9 cellular contexts compared by ENCODE assay signal in the genomic region with DNA sequence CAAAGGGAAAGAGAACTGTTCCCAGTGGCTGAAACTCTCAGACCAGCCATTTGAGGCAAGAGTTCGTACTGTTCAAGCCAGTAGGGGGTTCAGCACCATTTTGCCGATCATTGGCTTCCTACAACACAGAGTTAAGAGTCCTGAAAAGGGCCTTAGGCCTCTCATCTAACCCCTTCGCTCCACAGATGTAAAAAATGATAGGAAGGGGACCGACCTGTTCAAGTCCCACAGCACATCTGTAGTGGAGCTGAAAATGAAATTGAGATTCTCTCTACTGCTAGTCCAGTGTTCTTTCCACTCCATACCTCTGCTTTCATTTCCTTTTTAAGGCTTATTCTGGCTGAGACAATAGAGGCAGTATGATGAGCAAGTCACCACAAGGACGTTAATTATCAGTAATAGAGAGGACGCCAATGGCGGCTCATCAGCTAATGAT. TPM values are rescaled to one million over a fixed set of nuclear protein-coding genes. Genes with fewer than 3 reads are reported as not detected.
DNase-seq lines count a peak whose midpoint lies in the region; ATAC-seq and TF ChIP-seq lines count a peak whose summit lies in the region.
"Had no signal": no experiment of that assay in that cellular context is flagged by ENCODE, and none has a peak within 500 bp of the region (broad histone marks: within the 10 kb centered on the region; RNA-seq: fewer than 3 reads in every experiment).

No MANE protein-coding gene starts in this region.

- no peaks in the 10 kb centered on the region for H3K9me3 ChIP-seq in SK-N-MC (ENCODE audit: low read depth, low read length)

- intact Hi-C loops in lower leg skin (cut with DNase I; ENCODE audit: low total_unique reads), result no loop called here

- DNase-seq in AG09309 (ENCODE audit: low read depth) (no peak), SK-N-MC (ENCODE audit: low read depth, low spot score) (no peak), lower leg skin (ENCODE audit: low spot score in 2 of 2) (no peak), NK-92 (lab: John Stamatoyannopoulos, UW; ENCODE audit: unreplicated experiment) (no peak), NCI-H226 (no peak), globus pallidus (ENCODE audit: low spot score) (no peak)
- DNase-seq: nucleus accumbens had no signal

- no peaks in the 10 kb centered on the region for H3K9me3 Mint-ChIP-seq in activated T-helper 17 cell treated with anti-CD3 and anti-CD28 coated beads, Interleukin-2, amount 50 U/mL, for 72 hours

- H3K4me3 ChIP-seq in AG09309 (ENCODE audit: control insufficient read depth, low read depth, low read length) (peak overlapping the region; percentile 85), SK-N-MC (peak overlapping the region; percentile 87), lower leg skin (ENCODE audit: low read depth, poor library complexity, severe bottlenecking) (peak overlapping the region; percentile 24)

- H3K4me1 Mint-ChIP-seq in activated T-helper 17 cell treated with anti-CD3 and anti-CD28 coated beads, Interleukin-2, amount 50 U/mL, for 72 hours, result no peaks in the 10 kb centered on the region

- H3K27ac Mint-ChIP-seq in activated T-helper 17 cell treated with anti-CD3 and anti-CD28 coated beads, Interleukin-2, amount 50 U/mL, for 72 hours, result no peak overlapping the region

- peaks cover 10% of the 10 kb centered on the region for H3K36me3 ChIP-seq in SK-N-MC (ENCODE audit: insufficient read depth, low read length)

- 48 to 68% methylated on average over 7 of the region's 7 CpGs for WGBS in lower leg skin, 2 donors

- H3K27ac ChIP-seq in SK-N-MC, result peak overlapping the region; percentile 100

- peaks cover 16% of the 10 kb centered on the region for H3K27me3 Mint-ChIP-seq in activated T-helper 17 cell treated with anti-CD3 and anti-CD28 coated beads, Interleukin-2, amount 50 U/mL, for 72 hours

- H3K9ac ChIP-seq in SK-N-MC (ENCODE audit: insufficient read length), result peak overlapping the region; percentile 94

- TF ChIP-seq POLR2A in lower leg skin (IDR thresholded peaks at IDR 0.05), result no peak

- ATAC-seq in GM21576 (IDR thresholded peaks at IDR 0.05; ENCODE audit: unreplicated experiment), result peak; percentile 72
- no peak for ATAC-seq in activated T-helper 17 cell treated with anti-CD3 and anti-CD28 coated beads, Interleukin-2, amount 50 U/mL, for 72 hours (replicated peaks)

- H3K4me3 Mint-ChIP-seq in activated T-helper 17 cell treated with anti-CD3 and anti-CD28 coated beads, Interleukin-2, amount 50 U/mL, for 72 hours, result no peak overlapping the region

- H3K36me3 Mint-ChIP-seq in activated T-helper 17 cell treated with anti-CD3 and anti-CD28 coated beads, Interleukin-2, amount 50 U/mL, for 72 hours (ENCODE audit: low read depth), result no peaks in the 10 kb centered on the region

- TF ChIP-seq CTCF in AG09309 (IDR thresholded peaks at IDR 0.05; ENCODE audit: control insufficient read depth, insufficient read depth, low read depth, low read length, missing control alignments) (peak; percentile 27), lower leg skin (IDR thresholded peaks at IDR 0.05) (no peak)

RNA-seq across cellular contexts. Expression of gene DDR2, which starts 1.1 kb away (rescaled TPM):
- 10 to 100 TPM; 15.1 to 36.9 (median 20.0) TPM for total RNA-seq in lower leg skin
- total RNA-seq in activated T-helper 17 cell treated with anti-CD3 and anti-CD28 coated beads, Interleukin-2, amount 50 U/mL, for 72 hours, result 1 to 10 TPM in 1 of 2 donors, under 1 TPM in 1; 0.34 to 1.7 TPM

Comparison
In these comparisons a context has a peak if more than half of its experiments do, and no peak if none do; other contexts are left out.
1. H3K4me3 ChIP-seq: peak in every context shown above with its lines; median percentile 87 in SK-N-MC; 85 in AG09309; 24 in lower leg skin.
2. RNA of gene DDR2, which starts 1.1 kb away (total RNA-seq): 15.1 to 36.9 TPM in lower leg skin; 0.34 to 1.7 TPM in activated T-helper 17 cell treated with anti-CD3 and anti-CD28 coated beads, Interleukin-2, amount 50 U/mL, for 72 hours; every median in the first group is over 4 times any median in the second.